Comparison of ENCODE assay signal across 28 cellular contexts in genomic region chr6:7298113-7298512, GRCh38.
"Had no signal": no experiment of that assay in that cellular context is flagged by ENCODE, and none has a peak within 500 bp of the region (broad histone marks: within the 10 kb centered on the region; RNA-seq: fewer than 3 reads in every experiment).

No MANE protein-coding gene starts in this region.

- ATAC-seq: natural killer cell; psoas muscle; right cardiac atrium; right lobe of liver; stimulated activated naive B cell treated with anti-CD40 and anti-IgM and Interleukin-4, amounts not matched to agents 10 μg/mL and 1 μg/mL and 100 μg/mL, for 72 hours had no signal

- H3K4me2 ChIP-seq: neural progenitor cell had no signal

- H2AFZ ChIP-seq: neural progenitor cell, parathyroid adenoma had no signal

- H3K4me1 ChIP-seq: neural progenitor cell, psoas muscle, sigmoid colon, thyroid gland, tibial nerve, upper lobe of left lung, vagina had no signal

- H3K27ac ChIP-seq: neural progenitor cell, ovary, parathyroid adenoma, psoas muscle, right lobe of liver, sigmoid colon, stomach, thoracic aorta, thyroid gland, tibial nerve, upper lobe of left lung, vagina had no signal

- FAIRE-seq: small intestine, urothelium cell line had no signal

- H3K27me3 ChIP-seq: neural progenitor cell, ovary, right lobe of liver, sigmoid colon, stomach, thyroid gland, tibial nerve, upper lobe of left lung, vagina had no signal

- H3K36me3 ChIP-seq: ovary had no signal

- H3K4me3 ChIP-seq: neural progenitor cell, ovary, psoas muscle, right lobe of liver, sigmoid colon, stomach, thoracic aorta, thyroid gland, tibial nerve, upper lobe of left lung, vagina had no signal

- H3K4me3 Mint-ChIP-seq: natural killer cell; nephron; neural progenitor cell; stimulated activated naive B cell treated with anti-CD40 and anti-IgM and Interleukin-4, amounts not matched to agents 10 μg/mL and 1 μg/mL and 100 μg/mL, for 72 hours; stimulated activated naive CD8-positive, alpha-beta T cell treated with anti-CD3 and anti-CD28 coated beads, Interleukin-15, Interleukin-2, amounts not matched to agents 100 ng/mL and 50 ng/mL, for 24 hours had no signal

- DNase-seq: natural killer cell; occipital lobe; ovary; posterior cingulate gyrus; psoas muscle; right cardiac atrium; right lobe of liver; sigmoid colon; small intestine; stimulated activated CD4-positive, alpha-beta T cell treated with anti-CD3 and anti-CD28 coated beads, Interleukin-15, amount 100 ng/mL, for 24 hours; stimulated activated CD4-positive, alpha-beta T cell treated with anti-CD3 and anti-CD28 coated beads, Interleukin-4, amount 100 ng/mL, for 1 hour; stimulated activated CD4-positive, alpha-beta T cell treated with anti-CD3 and anti-CD28 coated beads, Interleukin-4, amount 100 ng/mL, for 4 hours; stimulated activated CD8-positive, alpha-beta memory T cell treated with anti-CD3 and anti-CD28 coated beads, Interleukin-4, amount 100 ng/mL, for 48 hours; stimulated activated naive B cell treated with anti-CD40 and anti-IgM and Interleukin-4, amounts not matched to agents 10 μg/mL and 1 μg/mL and 100 μg/mL, for 72 hours; stimulated activated naive CD4-positive, alpha-beta T cell treated with Interleukin-2 at 50 U/mL for 16 hours; stomach; thyroid gland; trophoblast cell; upper lobe of left lung had no signal

- H3K27ac Mint-ChIP-seq: nephron; neural progenitor cell; progenitor cell of endocrine pancreas; stimulated activated naive B cell treated with anti-CD40 and anti-IgM and Interleukin-4, amounts not matched to agents 10 μg/mL and 1 μg/mL and 100 μg/mL, for 72 hours; stimulated activated naive CD8-positive, alpha-beta T cell treated with anti-CD3 and anti-CD28 coated beads, Interleukin-15, Interleukin-2, amounts not matched to agents 100 ng/mL and 50 ng/mL, for 24 hours had no signal

- H3K9me3 ChIP-seq: ovary, psoas muscle, right lobe of liver, sigmoid colon, stomach, thoracic aorta, thyroid gland, tibial nerve, upper lobe of left lung, vagina had no signal

- H3K9ac ChIP-seq: parathyroid adenoma had no signal

- H3K4me1 Mint-ChIP-seq: nephron, neural progenitor cell had no signal

- H3K27me3 Mint-ChIP-seq: progenitor cell of endocrine pancreas; stimulated activated naive B cell treated with anti-CD40 and anti-IgM and Interleukin-4, amounts not matched to agents 10 μg/mL and 1 μg/mL and 100 μg/mL, for 72 hours; stimulated activated naive CD8-positive, alpha-beta T cell treated with anti-CD3 and anti-CD28 coated beads, Interleukin-15, Interleukin-2, amounts not matched to agents 100 ng/mL and 50 ng/mL, for 24 hours had no signal
